1 cellular context compared by ENCODE assay signal in the genomic region with DNA sequence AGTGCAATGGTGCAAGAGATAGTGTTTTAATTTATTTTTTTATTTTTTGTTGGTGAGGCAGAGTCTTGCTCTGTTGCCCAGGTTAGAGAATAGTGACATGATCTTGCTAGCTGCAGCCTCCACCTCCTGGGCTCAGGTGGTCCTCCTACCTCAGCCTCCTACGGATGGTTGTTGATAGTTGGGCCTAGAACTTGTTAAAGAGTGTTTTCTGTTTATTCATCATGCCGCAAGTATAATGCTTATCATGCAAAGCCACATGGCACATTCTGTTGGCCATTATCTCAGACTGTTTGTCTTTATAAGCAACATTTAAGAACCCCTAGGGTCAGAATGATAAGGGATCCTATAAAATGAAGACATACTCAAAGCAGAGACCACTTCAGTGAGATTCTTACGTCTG.
TF ChIP-seq lines count a peak whose summit lies in the region.

No MANE protein-coding gene starts in this region.

TF ChIP-seq in H1, 55 proteins besides CTCF, POLR2A, EP300 and RAD21:
- TF ChIP-seq JUN (IDR thresholded peaks at IDR 0.05; ENCODE audit: low read depth, low read length) (no peak), SP4 (IDR thresholded peaks at IDR 0.05; ENCODE audit: low read length) (no peak), CBX8 (IDR thresholded peaks at IDR 0.05; ENCODE audit: borderline replicate concordance, low read depth, low read length) (no peak)
